8 cellular contexts compared by ENCODE assay signal in the genomic region with DNA sequence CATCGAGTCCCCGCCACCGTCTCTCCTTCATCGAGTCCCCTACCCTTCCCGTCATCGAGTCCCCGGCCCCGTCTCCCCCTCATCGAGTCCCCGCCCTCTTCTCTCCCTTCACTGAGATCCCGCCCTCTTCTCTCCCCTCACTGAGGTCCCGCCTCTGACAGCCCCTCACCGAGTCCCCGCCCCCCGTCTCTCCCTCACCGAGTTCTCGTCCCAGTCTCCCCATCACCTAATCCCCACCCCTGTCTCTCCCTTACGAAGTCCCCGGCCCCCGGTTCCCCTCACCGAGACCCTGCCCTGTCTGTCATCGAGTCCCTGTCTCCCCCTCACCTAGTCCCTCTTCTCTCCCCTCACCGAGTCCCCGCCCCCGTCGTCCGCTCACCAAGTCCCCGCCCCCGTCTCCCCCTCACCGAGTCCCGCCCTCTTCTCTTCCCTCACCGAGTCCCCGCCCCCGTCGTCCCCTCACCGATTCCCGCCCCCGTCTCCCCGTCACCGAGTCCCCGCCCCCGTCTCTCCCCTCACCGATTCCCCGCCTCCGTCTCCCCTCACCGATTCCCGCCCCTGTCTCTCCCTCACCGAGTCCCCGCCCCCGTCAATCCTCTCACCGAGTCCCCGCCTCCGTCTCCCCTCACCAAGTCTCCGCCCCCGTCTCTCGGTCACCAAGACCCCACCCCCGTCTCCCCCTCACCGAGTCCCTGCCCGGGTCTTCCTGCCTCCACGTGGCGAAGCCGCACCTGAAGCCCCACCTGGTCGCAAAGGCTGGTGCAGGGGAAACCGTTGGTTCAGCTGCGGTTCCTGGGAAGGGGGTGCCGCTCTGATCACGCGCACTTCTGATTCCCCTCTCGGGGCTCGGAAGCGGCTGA. TPM values are rescaled to one million over a fixed set of nuclear protein-coding genes. Genes with fewer than 3 reads are reported as not detected.
DNase-seq lines count a peak whose midpoint lies in the region; ATAC-seq and TF ChIP-seq lines count a peak whose summit lies in the region.

No MANE protein-coding gene starts in this region.

- no peak for TF ChIP-seq CTCF in lung (IDR thresholded peaks at IDR 0.05; ENCODE audit: control extremely low read depth, extremely low read depth)

- H3K4me1 ChIP-seq in ES-I3 (ENCODE audit: insufficient read depth, low read length) (peaks cover 7% of the 10 kb centered on the region), lung (ENCODE audit: control insufficient read depth in 2 of 2, insufficient read depth in 2 of 2, low read length in 2 of 2) (peaks cover 0 to 1% of the 10 kb centered on the region in 2 donors)
- peaks cover 3% of the 10 kb centered on the region for H3K4me1 ChIP-seq in effector memory CD4-positive, alpha-beta T cell (ENCODE audit: control insufficient read depth, insufficient read depth, low read length, poor library complexity, severe bottlenecking)

- H3K27me3 ChIP-seq in effector memory CD4-positive, alpha-beta T cell (replicated peaks; ENCODE audit: control insufficient read depth, insufficient read depth, low read length, poor library complexity, severe bottlenecking): no peaks in the 10 kb centered on the region
- no peaks in the 10 kb centered on the region for H3K27me3 ChIP-seq in lung (ENCODE audit: control insufficient read depth, insufficient read depth)

- 2% methylated on average over 58 to 71 of the region's 71 CpGs for WGBS in lung, 2 donors

- peak overlapping the region; percentile 82 for H3K9ac ChIP-seq in ES-I3 (ENCODE audit: low read depth, low read length)

- H3K9me3 ChIP-seq in ES-I3 (ENCODE audit: control insufficient read depth, insufficient read depth, low read length): no peaks in the 10 kb centered on the region; the same call in 1 of the 2 replicates
- H3K9me3 ChIP-seq in effector memory CD4-positive, alpha-beta T cell (ENCODE audit: control insufficient read depth, low read length): no peaks in the 10 kb centered on the region
- no peaks in the 10 kb centered on the region for H3K9me3 ChIP-seq in lung (ENCODE audit: control insufficient read depth in 2 of 2, insufficient read depth in 1 of 2, low read length in 1 of 2)

- H3K36me3 ChIP-seq in ES-I3 (ENCODE audit: insufficient read depth, low read length): no peaks in the 10 kb centered on the region
- no peaks in the 10 kb centered on the region for H3K36me3 ChIP-seq in effector memory CD4-positive, alpha-beta T cell (ENCODE audit: control insufficient read depth, insufficient read depth, low read length)
- H3K36me3 ChIP-seq in lung (ENCODE audit: control insufficient read depth in 2 of 2, insufficient read depth in 2 of 2, low read length in 2 of 2): no peaks in the 10 kb centered on the region

- DNase-seq in HS-27A (ENCODE audit: low read depth) (peak; percentile 31), lung (ENCODE audit: low spot score) (peak; percentile 92)
- peak; percentile 60 for DNase-seq in NK-92 treated with Interleukin-12 subunit alpha and Interleukin-12 subunit beta, amount 100 ng/mL, for 24 hours (lab: John Stamatoyannopoulos, UW)
- peak; percentile 85 for DNase-seq in activated CD8-positive, alpha-beta memory T cell treated with anti-CD3 and anti-CD28 coated beads, Interleukin-2, amount 50 U/mL, for 1 hour (ENCODE audit: extremely low read depth)
- DNase-seq in effector memory CD4-positive, alpha-beta T cell: peak; percentile 89 to 92 (median 90)
- DNase-seq in stimulated activated CD4-positive, alpha-beta T cell treated with anti-CD3 and anti-CD28 coated beads, Interleukin-4, amount 100 ng/mL, for 4 hours: peak; percentile 92 to 96

- H3K27ac ChIP-seq in effector memory CD4-positive, alpha-beta T cell (ENCODE audit: insufficient read depth, low read length, poor library complexity, severe bottlenecking): peak overlapping the region; percentile 91
- peak overlapping the region; percentile 84 to 97 for H3K27ac ChIP-seq in lung (ENCODE audit: low read depth in 1 of 2, low read length in 1 of 2)

- H3K4me3 ChIP-seq in effector memory CD4-positive, alpha-beta T cell (ENCODE audit: insufficient read depth, low read depth, low read length, poor library complexity, severe bottlenecking): peak overlapping the region; percentile 68
- peak overlapping the region; percentile 60 for H3K4me3 ChIP-seq in lung

- ATAC-seq in lung (ENCODE audit: insufficient read depth, low FRiP score): peak; percentile 76
- ATAC-seq in HG02970 (IDR thresholded peaks at IDR 0.05; ENCODE audit: low FRiP score, unreplicated experiment): no peak

RNA-seq across cellular contexts. Expression of a gene that starts 23.9 kb away (rescaled TPM):
- 10 to 100 TPM; 10.5 to 30.9 TPM for total RNA-seq in lung
- polyA plus RNA-seq in lung: 1 to 10 TPM; 3.2 to 7.4 TPM

RNA-seq across cellular contexts. Expression of a gene that starts 26.5 kb away (rescaled TPM):
- total RNA-seq in lung: 10 to 100 TPM; 23.1 to 26.7 TPM
- 10 to 100 TPM; 18.8 to 27.0 TPM for polyA plus RNA-seq in lung

RNA-seq across cellular contexts. Expression of a gene that starts 35.3 kb away (rescaled TPM):
- total RNA-seq in lung: 100 to 1,000 TPM; 102 to 262 TPM
- 1,000 to 10,000 TPM in 1 of 2 donors, 100 to 1,000 TPM in 1; 611 to 1,378 TPM for polyA plus RNA-seq in lung

RNA-seq across cellular contexts. Expression of a gene that starts 42.7 kb away (rescaled TPM):
- 10 to 100 TPM; 77.4 to 81.1 TPM for total RNA-seq in lung
- 100 to 1,000 TPM in 1 of 2 donors, 10 to 100 TPM in 1; 69.8 to 108 TPM for polyA plus RNA-seq in lung

Comparison
In these comparisons a context has a peak if more than half of its experiments do, and no peak if none do; other contexts are left out.
1. DNase-seq: peak in every context shown above with its lines; median percentile 94 in stimulated activated CD4-positive, alpha-beta T cell treated with anti-CD3 and anti-CD28 coated beads, Interleukin-4, amount 100 ng/mL, for 4 hours; 92 in lung; 90 in effector memory CD4-positive, alpha-beta T cell; 85 in activated CD8-positive, alpha-beta memory T cell treated with anti-CD3 and anti-CD28 coated beads, Interleukin-2, amount 50 U/mL, for 1 hour; 60 in NK-92 treated with Interleukin-12 subunit alpha and Interleukin-12 subunit beta, amount 100 ng/mL, for 24 hours; 31 in HS-27A.